10 cellular contexts compared by ENCODE assay signal in the genomic region with DNA sequence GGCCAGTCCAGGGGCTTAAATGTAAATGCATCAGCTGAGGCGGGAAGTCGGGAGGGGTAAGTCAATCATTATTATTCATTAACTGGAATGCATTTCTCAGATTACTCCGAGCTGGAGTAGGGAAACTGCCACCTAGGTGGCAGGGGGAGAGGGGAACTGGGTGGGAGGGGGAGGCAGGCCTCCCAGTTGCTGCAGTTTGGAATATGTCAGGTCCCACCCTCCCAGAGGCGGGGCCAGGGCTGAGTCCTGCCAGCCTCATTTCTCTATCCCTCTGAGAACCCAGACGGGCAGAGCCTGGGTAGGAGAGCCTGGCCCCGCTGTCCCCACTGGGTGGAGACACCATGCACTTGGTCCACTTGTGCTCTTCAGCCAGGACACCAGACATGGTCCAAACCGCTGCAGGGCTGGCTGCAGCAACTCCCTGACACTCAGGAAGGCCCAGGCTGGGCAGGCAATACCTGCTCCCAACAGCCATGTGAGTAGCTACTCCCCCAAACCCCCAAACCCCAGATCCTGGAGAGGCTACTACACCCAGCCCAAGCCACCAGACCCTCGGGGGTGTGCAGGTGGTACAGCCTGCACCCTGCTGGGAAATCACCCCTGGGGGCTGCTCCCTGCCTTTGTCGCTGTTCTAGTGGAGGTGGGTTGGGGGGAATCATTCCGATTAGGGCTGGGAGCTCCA. TPM values are rescaled to one million over a fixed set of nuclear protein-coding genes. Genes with fewer than 3 reads are reported as not detected.
DNase-seq lines count a peak whose midpoint lies in the region; ATAC-seq and TF ChIP-seq lines count a peak whose summit lies in the region.
"Had no signal": no experiment of that assay in that cellular context is flagged by ENCODE, and none has a peak within 500 bp of the region (broad histone marks: within the 10 kb centered on the region; RNA-seq: fewer than 3 reads in every experiment).

Gene GPBAR1, plus strand, starts transcription at position 274 of the 682 bp plus-strand sequence. CDS start 1,710 bp downstream, outside the sequence.

- BruUV-seq in mammary epithelial cell (replicated peaks; lab: Mats Ljungman, UMichigan), result no TSS peak

- no peak for ATAC-seq in GM19397 (IDR thresholded peaks at IDR 0.05; ENCODE audit: unreplicated experiment)
- no peak for ATAC-seq in HG03045 (IDR thresholded peaks at IDR 0.05; ENCODE audit: unreplicated experiment)

- no peaks in the 10 kb centered on the region for H3K27me3 ChIP-seq in breast epithelium
- H3K27me3 ChIP-seq in mammary epithelial cell (ENCODE audit: insufficient read depth, low read length), result no peaks in the 10 kb centered on the region
- H3K27me3 ChIP-seq in dorsolateral prefrontal cortex, result no peaks in the 10 kb centered on the region

- no peak within 1 kb of the TSS for H3K9ac ChIP-seq in mammary epithelial cell (ENCODE audit: insufficient read depth, low read length)

- H3K4me3 ChIP-seq in breast epithelium (peak within 1 kb of the TSS in 2 of 3 donors; percentile 0 to 48), mammary epithelial cell (replicated peaks in 1 of 3; ENCODE audit: insufficient read depth in 1 of 3, low read depth in 2 of 3, low read length in 3 of 3) (no peak within 1 kb of the TSS), dorsolateral prefrontal cortex (no peak within 1 kb of the TSS)

- H4K20me1 ChIP-seq in mammary epithelial cell (ENCODE audit: insufficient read depth, low read length), result peaks cover 2% of the 10 kb centered on the region

- TF ChIP-seq CTCF in breast epithelium (IDR thresholded peaks at IDR 0.05) (no peak), mammary epithelial cell (conservative IDR thresholded peaks at IDR 0.05 in 1 of 2, IDR thresholded peaks at IDR 0.05 in 1 of 2; ENCODE audit: extremely low read depth in 1 of 2, insufficient read depth in 1 of 2, low read depth in 1 of 2, low read length in 2 of 2) (no peak), dorsolateral prefrontal cortex (IDR thresholded peaks at IDR 0.05 in 54 of 56, conservative IDR thresholded peaks at IDR 0.05 in 2 of 56; ENCODE audit: low read depth in 1 of 56, partially characterized antibody in 56 of 56) (no peak)

- no peak for TF ChIP-seq POLR2A in breast epithelium (IDR thresholded peaks at IDR 0.05)

- no peaks in the 10 kb centered on the region for H3K79me2 ChIP-seq in mammary epithelial cell (ENCODE audit: insufficient read depth, low read length)

- in situ Hi-C loops in mammary epithelial cell (cut with MboI; ENCODE audit: low sequenced_read_pairs in 2 of 2), result no loop called here

- H3K9me3 ChIP-seq in breast epithelium (no peaks in the 10 kb centered on the region), mammary epithelial cell (replicated peaks; ENCODE audit: insufficient read depth, low read length) (no peaks in the 10 kb centered on the region)

- intact Hi-C loops in breast epithelium (cut with DNase I; ENCODE audit: low total_unique reads), result no loop called here
- intact Hi-C loops in mammary epithelial cell (cut with micrococcal nuclease), result no loop called here
- intact Hi-C loops in dorsolateral prefrontal cortex (cut with DNase I), result no loop called here

- dilution Hi-C loops in mammary epithelial cell (cut with HindIII; ENCODE audit: low sequenced_read_pairs), result no loop called here

- peaks cover 6% of the 10 kb centered on the region for H3K36me3 ChIP-seq in breast epithelium
- H3K36me3 ChIP-seq in mammary epithelial cell (ENCODE audit: insufficient read depth, low read length), result peaks cover 7% of the 10 kb centered on the region

- H3K4me1 ChIP-seq in breast epithelium (no peaks in the 10 kb centered on the region), mammary epithelial cell (ENCODE audit: insufficient read depth, low read length) (no peaks in the 10 kb centered on the region)

- no peak within 1 kb of the TSS for H2AFZ ChIP-seq in mammary epithelial cell (ENCODE audit: low read depth, low read length)

- H3K27ac ChIP-seq in breast epithelium, result peak within 1 kb of the TSS; percentile 79 to 96
- no peak within 1 kb of the TSS for H3K27ac ChIP-seq in mammary epithelial cell (ENCODE audit: insufficient read depth, low read depth, low read length)
- peak within 1 kb of the TSS in 48 of 59 donors; percentile 45 to 88 (median 75) for H3K27ac ChIP-seq in dorsolateral prefrontal cortex

- CTCF ChIA-PET in mammary epithelial cell (lab: Charles Lee; ENCODE audit: low non-redundant PET), result interaction anchor here (0.6 kb wide), 1 partner anchor 151 kb away, joined by 3 read pairs; no protein-coding TSS in a partner anchor

- H3K4me2 ChIP-seq in mammary epithelial cell (ENCODE audit: insufficient read depth, low read depth, low read length), result no peak within 1 kb of the TSS

- WGBS in mammary epithelial cell (ENCODE audit: low coverage, missing lambda C conversion rate), result 84% methylated on average over 5 of the region's 10 CpGs

- DNase-seq in breast epithelium (ENCODE audit: low spot score in 2 of 2) (peak in 1 of 2 donors; percentile 47), mammary epithelial cell (no peak), dorsolateral prefrontal cortex (no peak), myocyte (ENCODE audit: low read depth) (peak; percentile 35), SHP77 (lab: John Stamatoyannopoulos, UW) (no peak), activated gamma-delta T cell treated with Interleukin-2 at 50 U/mL for 16 hours (no peak)

RNA-seq across cellular contexts. Expression of gene GPBAR1, which starts in this region (rescaled TPM):
- 10 to 100 TPM in 1 of 3 donors, 1 to 10 TPM in 2; 5.2 to 22.2 (median 8.5) TPM for total RNA-seq in breast epithelium
- total RNA-seq in mammary epithelial cell, result under 1 TPM; 0.49 to 0.83 TPM
- 0.03 TPM for polyA plus RNA-seq in mammary epithelial cell
- not detected for polyA minus RNA-seq in mammary epithelial cell
- total RNA-seq in dorsolateral prefrontal cortex, result 1 to 10 TPM in 2 of 120 experiments, under 1 TPM in 60, not detected in 58; 0.23 to 1.7 (median 0.47) TPM
- total RNA-seq in myocyte, result 0.57 and 1.1 TPM in 2 replicates
- polyA plus RNA-seq in myocyte (2012), result 0.69 TPM
- total RNA-seq: Daoy had no signal
- polyA plus RNA-seq: neural cell had no signal

Comparison
In these comparisons a context has a peak if more than half of its experiments do, and no peak if none do; other contexts are left out.
1. H3K4me3 ChIP-seq: peak in breast epithelium (2 of 3); none in mammary epithelial cell (0 of 3) and dorsolateral prefrontal cortex (0 of 59).